18 cellular contexts compared by ENCODE assay signal in the genomic region with DNA sequence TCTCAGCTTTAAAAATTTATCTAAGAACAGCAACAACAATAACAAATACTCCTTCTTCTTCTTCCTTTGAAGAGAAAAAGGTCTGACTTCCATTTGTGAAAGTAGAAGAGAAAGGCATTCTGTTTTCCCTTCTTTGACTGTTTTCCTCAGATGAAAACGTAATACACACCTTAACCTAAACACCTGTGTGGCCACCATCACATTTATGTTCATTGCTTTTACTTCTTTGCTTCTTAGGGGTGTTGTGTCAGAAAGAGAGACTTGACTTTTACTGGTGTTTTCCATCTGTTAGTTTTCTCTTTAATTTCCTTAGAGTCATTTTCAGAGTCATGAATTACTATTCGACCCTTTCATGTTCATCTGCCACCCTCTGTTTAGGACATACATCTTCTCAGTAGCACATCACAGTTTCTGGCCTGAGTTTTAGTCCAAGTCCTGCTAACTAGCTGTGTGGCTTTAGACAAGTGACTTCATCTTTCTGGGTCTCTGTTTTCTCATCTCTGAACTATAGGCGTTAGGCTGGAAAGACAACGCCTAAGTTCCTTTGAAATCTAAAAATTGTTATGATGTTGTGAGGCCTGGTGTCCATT.
DNase-seq lines count a peak whose midpoint lies in the region; ATAC-seq lines count a peak whose summit lies in the region.
"Had no signal": no experiment of that assay in that cellular context is flagged by ENCODE, and none has a peak within 500 bp of the region (broad histone marks: within the 10 kb centered on the region; RNA-seq: fewer than 3 reads in every experiment).

No MANE protein-coding gene starts in this region.

- H3K27me3 Mint-ChIP-seq in activated CD4-positive, alpha-beta T cell treated with anti-CD3 and anti-CD28 coated beads for 36 hours = no peaks in the 10 kb centered on the region
- no peaks in the 10 kb centered on the region for H3K27me3 Mint-ChIP-seq in activated naive CD8-positive, alpha-beta T cell
- H3K27me3 Mint-ChIP-seq in activated naive CD8-positive, alpha-beta T cell treated with anti-CD3 and anti-CD28 coated beads for 36 hours = no peaks in the 10 kb centered on the region
- no peaks in the 10 kb centered on the region for H3K27me3 Mint-ChIP-seq in activated T-helper 17 cell treated with anti-CD3 and anti-CD28 coated beads, Interleukin-2, amount 50 U/mL, for 72 hours

- POLR2A ChIA-PET in activated CD4-positive, alpha-beta T cell treated with anti-CD3 and anti-CD28 coated beads for 36 hours (lab: Charles Lee) = no interaction called here

- CTCF ChIA-PET in activated CD4-positive, alpha-beta T cell treated with anti-CD3 and anti-CD28 coated beads for 36 hours (lab: Charles Lee) = no interaction called here

- H3K36me3 Mint-ChIP-seq in activated CD4-positive, alpha-beta T cell treated with anti-CD3 and anti-CD28 coated beads for 36 hours (ENCODE audit: low read depth) = peaks cover 11% of the 10 kb centered on the region
- H3K36me3 Mint-ChIP-seq in activated naive CD8-positive, alpha-beta T cell = no peaks in the 10 kb centered on the region
- no peaks in the 10 kb centered on the region for H3K36me3 Mint-ChIP-seq in activated naive CD8-positive, alpha-beta T cell treated with anti-CD3 and anti-CD28 coated beads for 36 hours
- no peaks in the 10 kb centered on the region for H3K36me3 Mint-ChIP-seq in activated T-helper 17 cell treated with anti-CD3 and anti-CD28 coated beads, Interleukin-2, amount 50 U/mL, for 72 hours (ENCODE audit: low read depth)
- H3K36me3 Mint-ChIP-seq: CD8-positive, alpha-beta T cell had no signal

- ATAC-seq in activated CD4-positive, alpha-beta T cell treated with anti-CD3 and anti-CD28 coated beads for 36 hours = peak; percentile 96
- peak; percentile 96 for ATAC-seq in activated T-helper 17 cell treated with anti-CD3 and anti-CD28 coated beads, Interleukin-2, amount 50 U/mL, for 72 hours (replicated peaks)
- ATAC-seq: CD8-positive, alpha-beta T cell had no signal

- intact Hi-C loops in activated CD4-positive, alpha-beta T cell treated with anti-CD3 and anti-CD28 coated beads for 36 hours (cut with DNase I, micrococcal nuclease) = loop anchor here (1.0 to 10.0 kb wide), 12 partner anchors 13 to 757 kb away; no protein-coding TSS in a partner anchor

- H3K27ac Mint-ChIP-seq in activated CD4-positive, alpha-beta T cell treated with anti-CD3 and anti-CD28 coated beads for 36 hours = peak overlapping the region; percentile 86
- H3K27ac Mint-ChIP-seq in activated naive CD8-positive, alpha-beta T cell = peak overlapping the region; percentile 71
- no peak overlapping the region for H3K27ac Mint-ChIP-seq in activated naive CD8-positive, alpha-beta T cell treated with anti-CD3 and anti-CD28 coated beads for 36 hours
- peak overlapping the region; percentile 91 for H3K27ac Mint-ChIP-seq in activated T-helper 17 cell treated with anti-CD3 and anti-CD28 coated beads, Interleukin-2, amount 50 U/mL, for 72 hours
- H3K27ac Mint-ChIP-seq: CD8-positive, alpha-beta T cell had no signal

- DNase-seq in activated CD4-positive, alpha-beta T cell treated with anti-CD3 and anti-CD28 coated beads for 36 hours = peak; percentile 27
- DNase-seq in activated CD4-positive, alpha-beta T cell treated with anti-CD3 and anti-CD28 coated beads, Interleukin-2, amount 50 U/mL, for 4 hours = no peak
- no peak for DNase-seq in activated naive CD8-positive, alpha-beta T cell treated with anti-CD3 and anti-CD28 coated beads for 36 hours
- DNase-seq in DMS 273 treated with DMSO at 0.1 percent for 48 hours (lab: John Stamatoyannopoulos, UW) = no peak
- DNase-seq in NCI-H2227 (lab: John Stamatoyannopoulos, UW; ENCODE audit: unreplicated experiment) = no peak
- DNase-seq in HUDEP-2 (lab: John Stamatoyannopoulos, UW; ENCODE audit: unreplicated experiment in 76 of 76) = no peak
- DNase-seq: 8988T; BE2C; CD8-positive, alpha-beta T cell; DND-41; KBM-7; NCI-H1417 treated with DMSO at 0.1 percent for 48 hours; NCI-H1930; NCI-H446; NCI-H69; SHP77 had no signal

- H3K9me3 Mint-ChIP-seq in activated CD4-positive, alpha-beta T cell treated with anti-CD3 and anti-CD28 coated beads for 36 hours (ENCODE audit: low read depth) = peaks cover 8% of the 10 kb centered on the region
- no peaks in the 10 kb centered on the region for H3K9me3 Mint-ChIP-seq in activated naive CD8-positive, alpha-beta T cell (ENCODE audit: low read depth)
- H3K9me3 Mint-ChIP-seq in activated naive CD8-positive, alpha-beta T cell treated with anti-CD3 and anti-CD28 coated beads for 36 hours = peaks cover 2% of the 10 kb centered on the region
- H3K9me3 Mint-ChIP-seq in activated T-helper 17 cell treated with anti-CD3 and anti-CD28 coated beads, Interleukin-2, amount 50 U/mL, for 72 hours = peaks cover 10% of the 10 kb centered on the region
- H3K9me3 Mint-ChIP-seq: CD8-positive, alpha-beta T cell had no signal

- peak overlapping the region; percentile 14 for H3K4me3 Mint-ChIP-seq in activated CD4-positive, alpha-beta T cell treated with anti-CD3 and anti-CD28 coated beads for 36 hours
- H3K4me3 Mint-ChIP-seq in activated naive CD8-positive, alpha-beta T cell = peak overlapping the region; percentile 25
- no peak overlapping the region for H3K4me3 Mint-ChIP-seq in activated naive CD8-positive, alpha-beta T cell treated with anti-CD3 and anti-CD28 coated beads for 36 hours
- peak overlapping the region; percentile 57 for H3K4me3 Mint-ChIP-seq in activated T-helper 17 cell treated with anti-CD3 and anti-CD28 coated beads, Interleukin-2, amount 50 U/mL, for 72 hours
- H3K4me3 Mint-ChIP-seq: CD8-positive, alpha-beta T cell had no signal

- peaks cover 31% of the 10 kb centered on the region for H3K4me1 Mint-ChIP-seq in activated CD4-positive, alpha-beta T cell treated with anti-CD3 and anti-CD28 coated beads for 36 hours
- H3K4me1 Mint-ChIP-seq in activated naive CD8-positive, alpha-beta T cell (ENCODE audit: low read depth) = peaks cover 4% of the 10 kb centered on the region
- peaks cover 3% of the 10 kb centered on the region for H3K4me1 Mint-ChIP-seq in activated naive CD8-positive, alpha-beta T cell treated with anti-CD3 and anti-CD28 coated beads for 36 hours
- peaks cover 12% of the 10 kb centered on the region for H3K4me1 Mint-ChIP-seq in activated T-helper 17 cell treated with anti-CD3 and anti-CD28 coated beads, Interleukin-2, amount 50 U/mL, for 72 hours
